34 cellular contexts compared by ENCODE assay signal in genomic region chr5:91946870-91947269, GRCh38.
"Had no signal": no experiment of that assay in that cellular context is flagged by ENCODE, and none has a peak within 500 bp of the region (broad histone marks: within the 10 kb centered on the region; RNA-seq: fewer than 3 reads in every experiment).

No MANE protein-coding gene starts in this region.

- DNase-seq: activated CD4-positive, alpha-beta memory T cell treated with anti-CD3 and anti-CD28 coated beads for 36 hours; activated CD4-positive, alpha-beta T cell treated with anti-CD3 and anti-CD28 coated beads for 36 hours; activated CD4-positive, alpha-beta T cell treated with anti-CD3 and anti-CD28 coated beads, Interleukin-2, amount 10 ng/mL, durations not matched to agents 24 days and 14 days; activated CD4-positive, CD25-positive, alpha-beta regulatory T cell; activated CD4-positive, CD25-positive, alpha-beta regulatory T cell treated with anti-CD3 and anti-CD28 coated beads, Interleukin-2, amount 50 U/mL, for 72 hours; activated CD8-positive, alpha-beta memory T cell treated with anti-CD3 and anti-CD28 coated beads, Interleukin-2, amount 10 ng/mL, durations not matched to agents 7 days and 5 days; activated CD8-positive, alpha-beta memory T cell treated with anti-CD3 and anti-CD28 coated beads, Interleukin-2, amount 50 U/mL, for 4 hours; activated CD8-positive, alpha-beta T cell treated with anti-CD3 and anti-CD28 coated beads, Interleukin-2, amount 10 ng/mL, durations not matched to agents 7 days and 5 days; activated effector memory CD4-positive, alpha-beta T cell treated with anti-CD3 and anti-CD28 coated beads, Interleukin-2, amount 50 U/mL, for 16 hours; activated naive CD4-positive, alpha-beta T cell treated with anti-CD3 and anti-CD28 coated beads for 36 hours; activated naive CD8-positive, alpha-beta T cell treated with anti-CD3 and anti-CD28 coated beads for 36 hours; activated naive CD8-positive, alpha-beta T cell treated with anti-CD3 and anti-CD28 coated beads, Interleukin-2, amount 50 U/mL, for 24 hours; activated T-cell treated with anti-CD3 and anti-CD28 coated beads, Interleukin-2, amount 50 U/mL, for 1 hour; activated T-cell treated with anti-CD3 and anti-CD28 coated beads, Interleukin-2, amount 50 U/mL, for 48 hours; adrenal gland; amygdala; aorta; body of pancreas; caudate nucleus; cerebellar nuclear complex; colonic mucosa; dorsolateral prefrontal cortex; effector memory CD4-positive, alpha-beta T cell; endodermal cell; foreskin fibroblast; head of caudate nucleus; hippocampal formation; T1000 had no signal

- H3K27ac ChIP-seq: adrenal gland, body of pancreas, colonic mucosa, dorsolateral prefrontal cortex had no signal

- H3K4me3 Mint-ChIP-seq: activated CD4-positive, alpha-beta memory T cell treated with anti-CD3 and anti-CD28 coated beads for 36 hours; activated CD4-positive, alpha-beta T cell treated with anti-CD3 and anti-CD28 coated beads for 36 hours; activated CD4-positive, alpha-beta T cell treated with anti-CD3 and anti-CD28 coated beads, Interleukin-2, amount 10 ng/mL, durations not matched to agents 24 days and 14 days; activated CD8-positive, alpha-beta memory T cell treated with anti-CD3 and anti-CD28 coated beads, Interleukin-2, amount 10 ng/mL, durations not matched to agents 7 days and 5 days; activated CD8-positive, alpha-beta T cell treated with anti-CD3 and anti-CD28 coated beads, Interleukin-2, amount 10 ng/mL, durations not matched to agents 7 days and 5 days; activated naive CD4-positive, alpha-beta T cell treated with anti-CD3 and anti-CD28 coated beads for 36 hours; activated naive CD4-positive, alpha-beta T cell treated with anti-CD3 and anti-CD28 coated beads, Interleukin-2, amount 50 U/mL, for 24 hours; activated naive CD8-positive, alpha-beta T cell treated with anti-CD3 and anti-CD28 coated beads for 36 hours; activated naive CD8-positive, alpha-beta T cell treated with anti-CD3 and anti-CD28 coated beads, Interleukin-2, amount 50 U/mL, for 24 hours; activated T-helper 1 cell treated with anti-CD3 and anti-CD28 coated beads, Interleukin-12 subunit alpha, Interleukin-12 subunit beta, Interleukin-2, Interleukin-4 antibody, amounts not matched to agents 30 ng/mL and 10 ng/mL and 1 ng/mL, durations not matched to agents 14 hours and 24 hours and 36 hours; dendritic cell treated with granulocyte-macrophage colony-stimulating factor and Interleukin-4, amounts not matched to agents 40 ng/mL and 50 ng/mL, for 4 days; endodermal cell; T-helper 2 cell treated with Interferon-gamma antibody and Interleukin-4, amounts not matched to agents 5 μg/mL and 100 μg/mL, for 36 hours had no signal

- H3K9me3 Mint-ChIP-seq: activated CD4-positive, alpha-beta T cell treated with anti-CD3 and anti-CD28 coated beads, Interleukin-2, amount 10 ng/mL, durations not matched to agents 24 days and 14 days; activated naive CD4-positive, alpha-beta T cell treated with anti-CD3 and anti-CD28 coated beads for 36 hours; activated naive CD4-positive, alpha-beta T cell treated with anti-CD3 and anti-CD28 coated beads, Interleukin-2, amount 50 U/mL, for 24 hours; activated naive CD8-positive, alpha-beta T cell treated with anti-CD3 and anti-CD28 coated beads, Interleukin-2, amount 50 U/mL, for 24 hours; activated T-helper 1 cell treated with anti-CD3 and anti-CD28 coated beads, Interleukin-12 subunit alpha, Interleukin-12 subunit beta, Interleukin-2, Interleukin-4 antibody, amounts not matched to agents 30 ng/mL and 10 ng/mL and 1 ng/mL, durations not matched to agents 14 hours and 24 hours and 36 hours; activated T-helper 2 cell treated with anti-CD3 and anti-CD28 coated beads, Interferon-gamma antibody, Interleukin-2, Interleukin-4, amounts not matched to agents 10 μg/mL and 5 μg/mL and 100 μg/mL, durations not matched to agents 14 hours and 24 hours and 36 hours; dendritic cell treated with granulocyte-macrophage colony-stimulating factor and Interleukin-4, amounts not matched to agents 40 ng/mL and 50 ng/mL, for 4 days; endodermal cell; T-helper 2 cell treated with Interferon-gamma antibody and Interleukin-4, amounts not matched to agents 5 μg/mL and 100 μg/mL, for 36 hours had no signal

- ATAC-seq: activated CD4-positive, alpha-beta T cell treated with anti-CD3 and anti-CD28 coated beads for 36 hours; activated CD8-positive, alpha-beta memory T cell treated with anti-CD3 and anti-CD28 coated beads, Interleukin-2, amount 10 ng/mL, durations not matched to agents 7 days and 5 days; activated CD8-positive, alpha-beta T cell treated with anti-CD3 and anti-CD28 coated beads, Interleukin-2, amount 10 ng/mL, durations not matched to agents 7 days and 5 days; activated naive CD8-positive, alpha-beta T cell treated with anti-CD3 and anti-CD28 coated beads, Interleukin-2, amount 50 U/mL, for 24 hours; body of pancreas; esophagus mucosa had no signal

- H3K36me3 ChIP-seq: adrenal gland, colonic mucosa had no signal

- H3K9me3 ChIP-seq: adrenal gland, body of pancreas, colonic mucosa had no signal

- H3K27me3 Mint-ChIP-seq: activated CD4-positive, alpha-beta memory T cell treated with anti-CD3 and anti-CD28 coated beads for 36 hours; activated CD4-positive, alpha-beta T cell treated with anti-CD3 and anti-CD28 coated beads for 36 hours; activated CD4-positive, alpha-beta T cell treated with anti-CD3 and anti-CD28 coated beads, Interleukin-2, amount 10 ng/mL, durations not matched to agents 24 days and 14 days; activated CD8-positive, alpha-beta memory T cell treated with anti-CD3 and anti-CD28 coated beads, Interleukin-2, amount 10 ng/mL, durations not matched to agents 7 days and 5 days; activated naive CD4-positive, alpha-beta T cell treated with anti-CD3 and anti-CD28 coated beads, Interleukin-2, amount 50 U/mL, for 24 hours; activated naive CD8-positive, alpha-beta T cell treated with anti-CD3 and anti-CD28 coated beads for 36 hours; activated naive CD8-positive, alpha-beta T cell treated with anti-CD3 and anti-CD28 coated beads, Interleukin-2, amount 50 U/mL, for 24 hours; dendritic cell treated with granulocyte-macrophage colony-stimulating factor and Interleukin-4, amounts not matched to agents 40 ng/mL and 50 ng/mL, for 4 days had no signal

- H3K36me3 Mint-ChIP-seq: activated CD4-positive, alpha-beta memory T cell treated with anti-CD3 and anti-CD28 coated beads for 36 hours; activated CD8-positive, alpha-beta memory T cell treated with anti-CD3 and anti-CD28 coated beads, Interleukin-2, amount 10 ng/mL, durations not matched to agents 7 days and 5 days; activated naive CD4-positive, alpha-beta T cell treated with anti-CD3 and anti-CD28 coated beads, Interleukin-2, amount 50 U/mL, for 24 hours; activated naive CD8-positive, alpha-beta T cell treated with anti-CD3 and anti-CD28 coated beads for 36 hours had no signal

- H3K4me1 ChIP-seq: adrenal gland, body of pancreas, colonic mucosa had no signal

- H3K4me3 ChIP-seq: adrenal gland, body of pancreas, colonic mucosa, dorsolateral prefrontal cortex had no signal

- H3K4me1 Mint-ChIP-seq: activated naive CD4-positive, alpha-beta T cell treated with anti-CD3 and anti-CD28 coated beads, Interleukin-2, amount 50 U/mL, for 24 hours; activated naive CD8-positive, alpha-beta T cell treated with anti-CD3 and anti-CD28 coated beads, Interleukin-2, amount 50 U/mL, for 24 hours had no signal

- H3K27me3 ChIP-seq: adrenal gland, body of pancreas, colonic mucosa, dorsolateral prefrontal cortex had no signal

- H3K27ac Mint-ChIP-seq: activated CD4-positive, alpha-beta memory T cell treated with anti-CD3 and anti-CD28 coated beads for 36 hours; activated CD4-positive, alpha-beta T cell treated with anti-CD3 and anti-CD28 coated beads for 36 hours; activated CD4-positive, alpha-beta T cell treated with anti-CD3 and anti-CD28 coated beads, Interleukin-2, amount 10 ng/mL, durations not matched to agents 24 days and 14 days; activated CD8-positive, alpha-beta memory T cell treated with anti-CD3 and anti-CD28 coated beads, Interleukin-2, amount 10 ng/mL, durations not matched to agents 7 days and 5 days; activated CD8-positive, alpha-beta T cell treated with anti-CD3 and anti-CD28 coated beads, Interleukin-2, amount 10 ng/mL, durations not matched to agents 7 days and 5 days; activated naive CD4-positive, alpha-beta T cell treated with anti-CD3 and anti-CD28 coated beads for 36 hours; activated naive CD4-positive, alpha-beta T cell treated with anti-CD3 and anti-CD28 coated beads, Interleukin-2, amount 50 U/mL, for 24 hours; activated naive CD8-positive, alpha-beta T cell treated with anti-CD3 and anti-CD28 coated beads for 36 hours; activated naive CD8-positive, alpha-beta T cell treated with anti-CD3 and anti-CD28 coated beads, Interleukin-2, amount 50 U/mL, for 24 hours; activated T-helper 1 cell treated with anti-CD3 and anti-CD28 coated beads, Interleukin-12 subunit alpha, Interleukin-12 subunit beta, Interleukin-2, Interleukin-4 antibody, amounts not matched to agents 30 ng/mL and 10 ng/mL and 1 ng/mL, durations not matched to agents 14 hours and 24 hours and 36 hours; activated T-helper 2 cell treated with anti-CD3 and anti-CD28 coated beads, Interferon-gamma antibody, Interleukin-2, Interleukin-4, amounts not matched to agents 10 μg/mL and 5 μg/mL and 100 μg/mL, durations not matched to agents 14 hours and 24 hours and 36 hours; dendritic cell treated with granulocyte-macrophage colony-stimulating factor and Interleukin-4, amounts not matched to agents 40 ng/mL and 50 ng/mL, for 4 days; endodermal cell; T-helper 2 cell treated with Interferon-gamma antibody and Interleukin-4, amounts not matched to agents 5 μg/mL and 100 μg/mL, for 36 hours had no signal
